In genomic region chr20:64062596-64063388, GRCh38 we compare ENCODE assay signal across 1 cellular context.
TF ChIP-seq lines count a peak whose summit lies in the region.

Gene TCEA2, plus strand, starts transcription at chr20:64063198. Its CDS starts 115 bp downstream, at chr20:64063313.

TF ChIP-seq in HepG2, 621 proteins besides CTCF, POLR2A, EP300 and RAD21 (continued from another document and continues in another):
- TF ChIP-seq ZNF597 (CRISPR knock-in tag; IDR thresholded peaks at IDR 0.05) = peak; percentile 100
- TF ChIP-seq TCF7 (IDR thresholded peaks at IDR 0.05; ENCODE audit: low read depth) = no peak
- TF ChIP-seq ZNF775 (CRISPR knock-in tag; IDR thresholded peaks at IDR 0.05; ENCODE audit: borderline replicate concordance) = 0 out of 2 replicates have a peak, but pooled peaks have one; percentile 74
- no peak; the same call in none of the 2 replicates for TF ChIP-seq ZNF383 (CRISPR knock-in tag; IDR thresholded peaks at IDR 0.05; ENCODE audit: borderline replicate concordance)
- no peak for TF ChIP-seq RNF219 (CRISPR knock-in tag; IDR thresholded peaks at IDR 0.05)
- TF ChIP-seq KDM5A (IDR thresholded peaks at IDR 0.05; ENCODE audit: borderline replicate concordance, low read length) = peak; percentile 41; the same call in 1 of the 2 replicates
- TF ChIP-seq XRCC5 (optimal IDR thresholded peaks at IDR 0.05; ENCODE audit: low read length) = peak; percentile 81
- peak; percentile 11 for TF ChIP-seq DBP (CRISPR knock-in tag; IDR thresholded peaks at IDR 0.05; ENCODE audit: not compliant biosample characterization)
- no peak for TF ChIP-seq SNAPC5 (CRISPR knock-in tag; IDR thresholded peaks at IDR 0.05; ENCODE audit: borderline replicate concordance)
- TF ChIP-seq ZNF335 (CRISPR knock-in tag; IDR thresholded peaks at IDR 0.05) = 0 out of 2 replicates have a peak, but pooled peaks have one; percentile 57
- peak; percentile 84 for TF ChIP-seq HDAC2 (CRISPR knock-in tag; IDR thresholded peaks at IDR 0.05)
- no peak; the same call in 1 of the 2 replicates for TF ChIP-seq ZNF691 (CRISPR knock-in tag; IDR thresholded peaks at IDR 0.05; ENCODE audit: borderline replicate concordance, low read depth)
- TF ChIP-seq SP2 (CRISPR knock-in tag; IDR thresholded peaks at IDR 0.05) = peak; percentile 69; the same call in 1 of the 2 replicates
- peak; percentile 45; the same call in 1 of the 2 replicates for TF ChIP-seq RFX5 (IDR thresholded peaks at IDR 0.05; ENCODE audit: low read depth, low read length)
- TF ChIP-seq SMAD3 (CRISPR knock-in tag; IDR thresholded peaks at IDR 0.05) = peak; percentile 91
- TF ChIP-seq DR1 (CRISPR knock-in tag; IDR thresholded peaks at IDR 0.05) = peak; percentile 92
- peak; percentile 90 for TF ChIP-seq TGIF2 (CRISPR knock-in tag; IDR thresholded peaks at IDR 0.05)
- peak; percentile 37; the same call in 1 of the 2 replicates for TF ChIP-seq NAIF1 (CRISPR knock-in tag; IDR thresholded peaks at IDR 0.05; ENCODE audit: borderline replicate concordance)
- no peak; the same call in 1 of the 2 replicates for TF ChIP-seq HNF1A (IDR thresholded peaks at IDR 0.05; ENCODE audit: low read depth)
- peak; percentile 74; the same call in 1 of the 2 replicates for TF ChIP-seq HNF1A (CRISPR knock-in tag; IDR thresholded peaks at IDR 0.05; ENCODE audit: borderline replicate concordance)
- peak; percentile 57 for TF ChIP-seq HOXD1 (CRISPR knock-in tag; IDR thresholded peaks at IDR 0.05)
- TF ChIP-seq DNMT3B (CRISPR knock-in tag; conservative IDR thresholded peaks at IDR 0.05) = 0 out of 2 replicates have a peak, but pooled peaks have one; percentile 78
- no peak for TF ChIP-seq CEBPB (IDR thresholded peaks at IDR 0.05; ENCODE audit: borderline replicate concordance, low read depth, low read length)
- no peak for TF ChIP-seq HMGA1 (CRISPR knock-in tag; conservative IDR thresholded peaks at IDR 0.05)
- TF ChIP-seq IRF2 (CRISPR knock-in tag; IDR thresholded peaks at IDR 0.05) = peak; percentile 99
- TF ChIP-seq SPEN (CRISPR knock-in tag; IDR thresholded peaks at IDR 0.05; ENCODE audit: low read depth) = peak; percentile 97
- TF ChIP-seq IKZF5 (CRISPR knock-in tag; IDR thresholded peaks at IDR 0.05) = peak; percentile 87
- TF ChIP-seq THAP11 (CRISPR knock-in tag; IDR thresholded peaks at IDR 0.05) = peak; percentile 98
- peak; percentile 91 for TF ChIP-seq ZNF83 (CRISPR knock-in tag; IDR thresholded peaks at IDR 0.05; ENCODE audit: borderline replicate concordance)
- TF ChIP-seq ATF7 (IDR thresholded peaks at IDR 0.05) = no peak
- TF ChIP-seq ATF7 (CRISPR knock-in tag; IDR thresholded peaks at IDR 0.05) = peak; percentile 15
- peak; percentile 66; the same call in 1 of the 2 replicates for TF ChIP-seq ZNF850 (CRISPR knock-in tag; conservative IDR thresholded peaks at IDR 0.05)
- no peak; the same call in 1 of the 2 replicates for TF ChIP-seq NFE2L2 (IDR thresholded peaks at IDR 0.05; ENCODE audit: low read length)
- TF ChIP-seq TFAP4 (IDR thresholded peaks at IDR 0.05; ENCODE audit: borderline replicate concordance, low read depth) = peak; percentile 29; the same call in 1 of the 2 replicates
- no peak for TF ChIP-seq TCF12 (IDR thresholded peaks at IDR 0.05)
- peak; percentile 95; the same call in 1 of the 2 replicates for TF ChIP-seq TCF12 (CRISPR knock-in tag; IDR thresholded peaks at IDR 0.05)
- TF ChIP-seq ZNF33A (CRISPR knock-in tag; IDR thresholded peaks at IDR 0.05; ENCODE audit: borderline replicate concordance) = peak; percentile 83; the same call in 1 of the 2 replicates
- 0 out of 2 replicates have a peak, but pooled peaks have one; percentile 79 for TF ChIP-seq HINFP (CRISPR knock-in tag; IDR thresholded peaks at IDR 0.05; ENCODE audit: low read depth)
- TF ChIP-seq POGK (CRISPR knock-in tag; conservative IDR thresholded peaks at IDR 0.05) = peak; percentile 81; the same call in 1 of the 2 replicates
- TF ChIP-seq ZNF451 (CRISPR knock-in tag; IDR thresholded peaks at IDR 0.05) = peak; percentile 67; the same call in 1 of the 2 replicates
- TF ChIP-seq ZFP1 (CRISPR knock-in tag; IDR thresholded peaks at IDR 0.05) = peak; percentile 84; the same call in 1 of the 2 replicates
- no peak for TF ChIP-seq GTF3A (CRISPR knock-in tag; conservative IDR thresholded peaks at IDR 0.05)
- peak; percentile 90; the same call in 1 of the 2 replicates for TF ChIP-seq RELA (CRISPR knock-in tag; IDR thresholded peaks at IDR 0.05)
- peak; percentile 86; the same call in 1 of the 2 replicates for TF ChIP-seq ZNF614 (CRISPR knock-in tag; IDR thresholded peaks at IDR 0.05; ENCODE audit: borderline replicate concordance)
- TF ChIP-seq ZNF253 (CRISPR knock-in tag; IDR thresholded peaks at IDR 0.05; ENCODE audit: borderline replicate concordance) = peak; percentile 90
- no peak; the same call in 1 of the 2 replicates for TF ChIP-seq MTA1 (CRISPR knock-in tag; IDR thresholded peaks at IDR 0.05; ENCODE audit: borderline replicate concordance)
- peak; percentile 72 for TF ChIP-seq ZNF18 (CRISPR knock-in tag; IDR thresholded peaks at IDR 0.05; ENCODE audit: insufficient replicate concordance)
- TF ChIP-seq ZNF484 (CRISPR knock-in tag; IDR thresholded peaks at IDR 0.05; ENCODE audit: borderline replicate concordance, low read depth) = 0 out of 2 replicates have a peak, but pooled peaks have one; percentile 89
- TF ChIP-seq ARHGAP35 (CRISPR knock-in tag; IDR thresholded peaks at IDR 0.05; ENCODE audit: borderline replicate concordance) = peak; percentile 81; the same call in 1 of the 2 replicates
- TF ChIP-seq MAFG (CRISPR knock-in tag; IDR thresholded peaks at IDR 0.05) = no peak
